ENCODE assay signal across 1 cellular context in genomic region chr11:118715245-118715807, GRCh38.
TF ChIP-seq lines count a peak whose summit lies in the region.

No MANE protein-coding gene starts in this region.

TF ChIP-seq in K562, 482 proteins besides CTCF, POLR2A, EP300 and RAD21:
- TF ChIP-seq CUX1 (CRISPR knock-in tag; IDR thresholded peaks at IDR 0.05), result no peak
- TF ChIP-seq CEBPB (tag; IDR thresholded peaks at IDR 0.05), result peak; percentile 50; the same call in 1 of the 2 replicates
- no peak for TF ChIP-seq MECOM (CRISPR knock-in tag; IDR thresholded peaks at IDR 0.05)
- TF ChIP-seq NFIX (CRISPR knock-in tag; IDR thresholded peaks at IDR 0.05; ENCODE audit: low read depth), result no peak
- TF ChIP-seq GATAD2A (IDR thresholded peaks at IDR 0.05), result no peak
- TF ChIP-seq KLF13 (tag; IDR thresholded peaks at IDR 0.05; ENCODE audit: borderline replicate concordance, low read depth), result no peak
- no peak for TF ChIP-seq HDGF (IDR thresholded peaks at IDR 0.05)
- no peak for TF ChIP-seq ZBTB43 (CRISPR knock-in tag; IDR thresholded peaks at IDR 0.05)
- TF ChIP-seq ZNF146 (CRISPR knock-in tag; IDR thresholded peaks at IDR 0.05; ENCODE audit: unreplicated experiment), result no peak
- no peak for TF ChIP-seq ZNF398 (CRISPR knock-in tag; IDR thresholded peaks at IDR 0.05)
- no peak for TF ChIP-seq NR4A1 (CRISPR knock-in tag; IDR thresholded peaks at IDR 0.05)
- no peak for TF ChIP-seq NR4A1 (tag; IDR thresholded peaks at IDR 0.05)
- no peak for TF ChIP-seq BRD4 (IDR thresholded peaks at IDR 0.05)
- no peak for TF ChIP-seq TRIM28 (IDR thresholded peaks at IDR 0.05)
- no peak for TF ChIP-seq FOXK2 (conservative IDR thresholded peaks at IDR 0.05 in 1 of 2, IDR thresholded peaks at IDR 0.05 in 1 of 2; ENCODE audit: low read depth in 2 of 2)
- TF ChIP-seq MAX (CRISPR knock-in tag; IDR thresholded peaks at IDR 0.05), result no peak
- peak; percentile 47; the same call in 1 of the 2 replicates for TF ChIP-seq ZFX (CRISPR knock-in tag; IDR thresholded peaks at IDR 0.05)
- TF ChIP-seq XRCC5 (IDR thresholded peaks at IDR 0.05; ENCODE audit: low read depth, low read length), result no peak
